In the genomic region with DNA sequence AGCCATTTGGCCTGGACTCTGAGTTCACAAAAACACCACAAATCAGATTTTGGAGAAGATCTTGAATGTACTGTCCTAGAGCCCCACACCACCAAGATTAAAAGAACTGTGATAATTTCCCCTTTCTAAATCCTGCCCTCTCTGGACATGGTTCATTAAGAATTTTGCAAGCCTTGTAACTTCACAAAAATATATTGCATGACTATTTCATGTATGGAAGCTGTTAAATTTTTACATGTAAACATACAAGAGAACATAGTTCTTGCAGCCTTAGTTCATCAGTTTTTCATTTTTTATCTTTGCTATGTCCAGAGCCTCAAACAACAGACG, we compare ENCODE assay signal across 9 cellular contexts.
A peak's percentile ranks its signal among the peaks of the same experiment; 100 is the strongest.
DNase-seq lines count a peak whose midpoint lies in the region; ATAC-seq and TF ChIP-seq lines count a peak whose summit lies in the region.
"Had no signal": no experiment of that assay in that cellular context is flagged by ENCODE, and none has a peak within 500 bp of the region (broad histone marks: within the 10 kb centered on the region; RNA-seq: fewer than 3 reads in every experiment).

No MANE protein-coding gene starts in this region.

- TF ChIP-seq POLR2A in esophagus muscularis mucosa (IDR thresholded peaks at IDR 0.05; ENCODE audit: low read depth) = no peak

- H3K4me3 ChIP-seq in esophagus muscularis mucosa = no peak overlapping the region

- no peak overlapping the region for H3K27ac Mint-ChIP-seq in stimulated activated naive B cell treated with anti-CD40 and anti-IgM and Interleukin-4, amounts not matched to agents 10 μg/mL and 1 μg/mL and 100 μg/mL, for 72 hours
- H3K27ac Mint-ChIP-seq: mesothelial cell of epicardium had no signal

- ATAC-seq in GM18868 (IDR thresholded peaks at IDR 0.05; ENCODE audit: unreplicated experiment) = peak; percentile 6
- ATAC-seq in stimulated activated naive B cell treated with anti-CD40 and anti-IgM and Interleukin-4, amounts not matched to agents 10 μg/mL and 1 μg/mL and 100 μg/mL, for 72 hours (replicated peaks) = peak; percentile 29 to 34
- no peak for ATAC-seq in GM21717 (IDR thresholded peaks at IDR 0.05; ENCODE audit: unreplicated experiment)

- H3K4me1 Mint-ChIP-seq in stimulated activated naive B cell treated with anti-CD40 and anti-IgM and Interleukin-4, amounts not matched to agents 10 μg/mL and 1 μg/mL and 100 μg/mL, for 72 hours = peaks cover 27 to 58% of the 10 kb centered on the region in 2 donors

- 0% methylated on average over 1 of the region's 1 CpG for WGBS in esophagus muscularis mucosa

- DNase-seq in NOMO-1 (lab: John Stamatoyannopoulos, UW; ENCODE audit: unreplicated experiment in 2 of 2) (peak; percentile 68 to 80), esophagus muscularis mucosa (ENCODE audit: extremely low spot score) (no peak), HuH-7.5 (ENCODE audit: low spot score) (no peak), iPS-NIHi7 (ENCODE audit: extremely low spot score) (no peak)
- DNase-seq in stimulated activated naive B cell treated with anti-CD40 and anti-IgM and Interleukin-4, amounts not matched to agents 10 μg/mL and 1 μg/mL and 100 μg/mL, for 72 hours = no peak
- DNase-seq in activated CD4-positive, alpha-beta T cell treated with anti-CD3 and anti-CD28 coated beads, Interleukin-2, amount 50 U/mL, for 48 hours = no peak

- H3K36me3 ChIP-seq in esophagus muscularis mucosa = no peaks in the 10 kb centered on the region

- no peak for TF ChIP-seq EP300 in esophagus muscularis mucosa (IDR thresholded peaks at IDR 0.05)

- H3K9me3 ChIP-seq in esophagus muscularis mucosa = peaks cover 0 to 12% (median 6%) of the 10 kb centered on the region in 4 donors

- H3K27ac ChIP-seq in esophagus muscularis mucosa (replicated peaks in 1 of 4) = peak overlapping the region; percentile 80 to 89 (median 88)

- TF ChIP-seq CTCF in esophagus muscularis mucosa (IDR thresholded peaks at IDR 0.05) = no peak

- peaks cover 3 to 13% of the 10 kb centered on the region in 2 donors for H3K36me3 Mint-ChIP-seq in stimulated activated naive B cell treated with anti-CD40 and anti-IgM and Interleukin-4, amounts not matched to agents 10 μg/mL and 1 μg/mL and 100 μg/mL, for 72 hours
- H3K36me3 Mint-ChIP-seq: mesothelial cell of epicardium had no signal

- H3K4me3 Mint-ChIP-seq in stimulated activated naive B cell treated with anti-CD40 and anti-IgM and Interleukin-4, amounts not matched to agents 10 μg/mL and 1 μg/mL and 100 μg/mL, for 72 hours = no peak overlapping the region
- H3K4me3 Mint-ChIP-seq: mesothelial cell of epicardium had no signal

- intact Hi-C loops in esophagus muscularis mucosa (cut with DNase I) = loop anchor here (1.0 to 10.0 kb wide), 4 partner anchors 99 to 384 kb away; no protein-coding TSS in a partner anchor

- H3K9me3 Mint-ChIP-seq in stimulated activated naive B cell treated with anti-CD40 and anti-IgM and Interleukin-4, amounts not matched to agents 10 μg/mL and 1 μg/mL and 100 μg/mL, for 72 hours = peaks cover 8 to 10% of the 10 kb centered on the region in 2 donors
- H3K9me3 Mint-ChIP-seq: mesothelial cell of epicardium had no signal

- peaks cover 38 to 54% (median 51%) of the 10 kb centered on the region in 4 donors for H3K4me1 ChIP-seq in esophagus muscularis mucosa

- peaks cover 1 to 2% of the 10 kb centered on the region in 2 donors for H3K27me3 Mint-ChIP-seq in stimulated activated naive B cell treated with anti-CD40 and anti-IgM and Interleukin-4, amounts not matched to agents 10 μg/mL and 1 μg/mL and 100 μg/mL, for 72 hours

- H3K27me3 ChIP-seq in esophagus muscularis mucosa = peaks cover 0 to 4% (median 0%) of the 10 kb centered on the region in 4 donors

Comparison
In these comparisons a context has a peak if more than half of its experiments do, and no peak if none do; other contexts are left out.
1. DNase-seq: peak in NOMO-1 (2 of 2); none in esophagus muscularis mucosa (single experiment), stimulated activated naive B cell treated with anti-CD40 and anti-IgM and Interleukin-4, amounts not matched to agents 10 μg/mL and 1 μg/mL and 100 μg/mL, for 72 hours (single experiment), activated CD4-positive, alpha-beta T cell treated with anti-CD3 and anti-CD28 coated beads, Interleukin-2, amount 50 U/mL, for 48 hours (0 of 2), HuH-7.5 (single experiment) and iPS-NIHi7 (single experiment).